In the genomic region with DNA sequence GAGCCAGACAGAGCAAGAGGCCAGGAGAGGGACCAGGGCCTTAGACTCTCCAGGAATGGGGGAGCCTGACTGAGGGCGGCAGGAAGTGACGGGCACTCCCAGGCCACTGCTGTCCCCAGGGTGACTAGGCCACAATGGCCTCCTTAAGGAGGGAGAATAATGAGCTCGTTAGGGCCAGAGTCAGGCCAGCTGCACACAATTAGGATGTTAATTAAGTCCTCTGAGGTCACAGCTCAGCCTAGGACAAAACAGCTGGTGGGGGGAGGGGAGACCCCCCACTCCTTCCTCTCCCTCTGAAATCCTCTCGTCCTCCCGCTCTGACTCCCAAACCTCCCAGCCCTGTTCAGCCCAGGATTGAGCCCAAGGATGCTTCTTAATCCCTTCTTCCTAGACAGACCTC, we compare ENCODE assay signal across 15 cellular contexts.
A peak's percentile ranks its signal among the peaks of the same experiment; 100 is the strongest.
DNase-seq lines count a peak whose midpoint lies in the region; TF ChIP-seq lines count a peak whose summit lies in the region.
"Had no signal": no experiment of that assay in that cellular context is flagged by ENCODE, and none has a peak within 500 bp of the region (broad histone marks: within the 10 kb centered on the region; RNA-seq: fewer than 3 reads in every experiment).

No MANE protein-coding gene starts in this region.

- no peak overlapping the region for H2AFZ ChIP-seq in smooth muscle cell (ENCODE audit: low read depth)
- H2AFZ ChIP-seq in Karpas-422 (ENCODE audit: low read length), result no peak overlapping the region

- H3K27me3 ChIP-seq in H7 (ENCODE audit: control insufficient read depth, insufficient read depth, low read length), result no peaks in the 10 kb centered on the region
- no peaks in the 10 kb centered on the region for H3K27me3 ChIP-seq in adrenal gland
- no peaks in the 10 kb centered on the region for H3K27me3 ChIP-seq in smooth muscle cell (ENCODE audit: low read depth)
- no peaks in the 10 kb centered on the region for H3K27me3 ChIP-seq in Karpas-422 (ENCODE audit: low read length)
- H3K27me3 ChIP-seq: gastrocnemius medialis had no signal

- H3K9ac ChIP-seq in smooth muscle cell (ENCODE audit: low read depth), result peak overlapping the region; percentile 52
- H3K9ac ChIP-seq in Karpas-422 (ENCODE audit: low read length), result no peak overlapping the region

- H3K4me1 ChIP-seq in adrenal gland (replicated peaks in 1 of 2) (peaks cover 18 to 57% of the 10 kb centered on the region in 2 donors), smooth muscle cell (ENCODE audit: low read depth) (peaks cover 26% of the 10 kb centered on the region), Karpas-422 (ENCODE audit: low read length) (no peaks in the 10 kb centered on the region)
- H3K4me1 ChIP-seq: HAP-1 had no signal

- DNase-seq in H7 (peak; percentile 84), adrenal gland (no peak), iPS DF 19.7 (ENCODE audit: low read depth, low spot score) (peak; percentile 64), smooth muscle cell (lab: John Stamatoyannopoulos, UW; ENCODE audit: unreplicated experiment) (no peak), Karpas-422 (no peak), NK-92 (lab: John Stamatoyannopoulos, UW; ENCODE audit: unreplicated experiment) (no peak), GM19240 (ENCODE audit: insufficient read length, low spot score) (no peak)
- no peak for DNase-seq in activated CD4-positive, alpha-beta T cell treated with anti-CD3 and anti-CD28 coated beads, Interleukin-2, amount 50 U/mL, for 48 hours
- DNase-seq: activated effector memory CD4-positive, alpha-beta T cell treated with Interleukin-2 at 50 U/mL for 16 hours; AML-193; effector memory CD8-positive, alpha-beta T cell; gastrocnemius medialis; NCI-H345; SW 1271 had no signal

- peaks cover 32% of the 10 kb centered on the region for H3K79me2 ChIP-seq in smooth muscle cell (ENCODE audit: low read depth)
- no peaks in the 10 kb centered on the region for H3K79me2 ChIP-seq in Karpas-422 (ENCODE audit: low read length)

- peaks cover 93% of the 10 kb centered on the region for H4K20me1 ChIP-seq in smooth muscle cell (ENCODE audit: low read depth)
- no peaks in the 10 kb centered on the region; the same call in 1 of the 2 replicates for H4K20me1 ChIP-seq in Karpas-422 (ENCODE audit: insufficient read depth, low read depth, low read length)

- H3K4me2 ChIP-seq in smooth muscle cell, result no peak overlapping the region
- no peak overlapping the region for H3K4me2 ChIP-seq in Karpas-422 (ENCODE audit: low read depth, low read length, poor library complexity, severe bottlenecking)

- TF ChIP-seq CTCF in adrenal gland (IDR thresholded peaks at IDR 0.05), result no peak
- TF ChIP-seq CTCF in smooth muscle cell (IDR thresholded peaks at IDR 0.05; ENCODE audit: borderline replicate concordance, insufficient read depth, poor library complexity, severe bottlenecking), result no peak

- H3K27ac ChIP-seq in adrenal gland (peak overlapping the region in 3 of 5 donors; percentile 54 to 90 (median 88)), smooth muscle cell (ENCODE audit: low read depth) (peak overlapping the region; percentile 80), Karpas-422 (ENCODE audit: low read length) (no peak overlapping the region)
- H3K27ac ChIP-seq: gastrocnemius medialis had no signal

- H3K4me3 ChIP-seq in H7 (ENCODE audit: insufficient read depth, low read depth, low read length), result no peak overlapping the region
- no peak overlapping the region for H3K4me3 ChIP-seq in adrenal gland
- no peak overlapping the region for H3K4me3 ChIP-seq in smooth muscle cell
- H3K4me3 ChIP-seq in Karpas-422 (ENCODE audit: low read length), result no peak overlapping the region
- H3K4me3 ChIP-seq: gastrocnemius medialis, HAP-1 had no signal

- no peaks in the 10 kb centered on the region for H3F3A ChIP-seq in smooth muscle cell (ENCODE audit: low read depth)

- no peaks in the 10 kb centered on the region for H3K9me3 ChIP-seq in adrenal gland (replicated peaks in 1 of 3)
- H3K9me3 ChIP-seq in smooth muscle cell (replicated peaks; ENCODE audit: low read depth), result no peaks in the 10 kb centered on the region
- no peaks in the 10 kb centered on the region for H3K9me3 ChIP-seq in Karpas-422 (ENCODE audit: low read length)
- H3K9me3 ChIP-seq: gastrocnemius medialis, HAP-1 had no signal

- 73 to 82% (median 77%) methylated on average over 5 of the region's 5 CpGs for WGBS in adrenal gland, 4 donors
- WGBS in smooth muscle cell (ENCODE audit: low lambda C conversion rate), result 69% methylated on average over 5 of the region's 5 CpGs

- no peak for TF ChIP-seq POLR2A in adrenal gland (IDR thresholded peaks at IDR 0.05)

- intact Hi-C loops in adrenal gland (cut with DNase I), result no loop called here

- H3K9me2 ChIP-seq in Karpas-422 (replicated peaks; ENCODE audit: insufficient read depth, low read length), result no peaks in the 10 kb centered on the region

- H3K36me3 ChIP-seq in H7 (replicated peaks; ENCODE audit: control insufficient read depth, insufficient read depth, low read length) (no peaks in the 10 kb centered on the region), adrenal gland (replicated peaks in 1 of 2) (no peaks in the 10 kb centered on the region), smooth muscle cell (ENCODE audit: low read depth) (no peaks in the 10 kb centered on the region), Karpas-422 (ENCODE audit: insufficient read depth, low read length) (no peaks in the 10 kb centered on the region)
- H3K36me3 ChIP-seq: gastrocnemius medialis, HAP-1 had no signal

Comparison
In these comparisons a context has a peak if more than half of its experiments do, and no peak if none do; other contexts are left out.
1. DNase-seq: peak in H7 (single experiment) and iPS DF 19.7 (single experiment); none in adrenal gland (0 of 7), smooth muscle cell (single experiment), activated CD4-positive, alpha-beta T cell treated with anti-CD3 and anti-CD28 coated beads, Interleukin-2, amount 50 U/mL, for 48 hours (0 of 2), Karpas-422 (single experiment), NK-92 (single experiment) and GM19240 (single experiment).